ENCODE assay signal across 12 cellular contexts in genomic region chr7:87173456-87173855, GRCh38.
"Had no signal": no experiment of that assay in that cellular context is flagged by ENCODE, and none has a peak within 500 bp of the region (broad histone marks: within the 10 kb centered on the region; RNA-seq: fewer than 3 reads in every experiment).

No MANE protein-coding gene starts in this region.

- H3K4me2 ChIP-seq: neural progenitor cell, SK-N-SH had no signal

- H2AFZ ChIP-seq: neural progenitor cell had no signal

- H3K27ac Mint-ChIP-seq: neural progenitor cell had no signal

- H3K27me3 ChIP-seq: neural progenitor cell, pancreas, tibial artery had no signal

- ATAC-seq: pancreas had no signal

- H3K4me1 ChIP-seq: neural progenitor cell, pancreas had no signal

- H3K27ac ChIP-seq: neural progenitor cell, pancreas, tibial artery had no signal

- H3K9me2 ChIP-seq: SK-N-SH had no signal

- H3K9me3 Mint-ChIP-seq: neural progenitor cell; T-helper 1 cell treated with Interleukin-12 subunit alpha and Interleukin-12 subunit beta and Interleukin-4 antibody, amounts not matched to agents 30 μg/mL and 1 μg/mL, for 36 hours had no signal

- DNase-seq: activated effector memory CD4-positive, alpha-beta T cell treated with Interleukin-2 at 50 U/mL for 16 hours; activated naive CD4-positive, alpha-beta T cell treated with anti-CD3 and anti-CD28 coated beads, Interleukin-2, amount 50 U/mL, for 16 hours; activated T-cell treated with anti-CD3 and anti-CD28 coated beads, Interleukin-2, amount 50 U/mL, for 1 hour; amniotic stem cell; foreskin fibroblast; glutamatergic neuron; pancreas; SK-N-SH; stimulated activated naive CD4-positive, alpha-beta T cell; tibial artery had no signal

- H3K4me3 Mint-ChIP-seq: neural progenitor cell; T-helper 1 cell treated with Interleukin-12 subunit alpha and Interleukin-12 subunit beta and Interleukin-4 antibody, amounts not matched to agents 30 μg/mL and 1 μg/mL, for 36 hours had no signal

- H3K4me1 Mint-ChIP-seq: neural progenitor cell had no signal

- H3K4me3 ChIP-seq: neural progenitor cell, pancreas, tibial artery had no signal

- H3K9me3 ChIP-seq: pancreas, SK-N-SH, tibial artery had no signal
